ENCODE assay signal across 13 cellular contexts in genomic region chr9:3960661-3961144, GRCh38.
DNase-seq lines count a peak whose midpoint lies in the region; ATAC-seq and TF ChIP-seq lines count a peak whose summit lies in the region.
"Had no signal": no experiment of that assay in that cellular context is flagged by ENCODE, and none has a peak within 500 bp of the region (broad histone marks: within the 10 kb centered on the region; RNA-seq: fewer than 3 reads in every experiment).

No MANE protein-coding gene starts in this region.

- peaks cover 32% of the 10 kb centered on the region for H3K79me2 ChIP-seq in GM23248 (ENCODE audit: insufficient read depth)

- TF ChIP-seq CTCF in foreskin fibroblast (IDR thresholded peaks at IDR 0.05; ENCODE audit: low read depth, low read length) (no peak), retinal pigment epithelial cell (conservative IDR thresholded peaks at IDR 0.05; ENCODE audit: low read depth, low read length) (no peak), psoas muscle (IDR thresholded peaks at IDR 0.05) (no peak)

- H3K36me3 ChIP-seq in GM23248 (ENCODE audit: low read depth) = no peaks in the 10 kb centered on the region
- H3K36me3 ChIP-seq in adipocyte (ENCODE audit: control insufficient read depth, insufficient read depth, low read length, severe bottlenecking) = no peaks in the 10 kb centered on the region
- no peaks in the 10 kb centered on the region for H3K36me3 ChIP-seq in psoas muscle (ENCODE audit: insufficient read depth in 1 of 2, low read depth in 1 of 2)
- H3K36me3 ChIP-seq: lower lobe of right lung had no signal

- peak overlapping the region; percentile 77 for H3K27ac ChIP-seq in GM23248
- no peak overlapping the region for H3K27ac ChIP-seq in psoas muscle
- H3K27ac ChIP-seq: C4-2B, lower lobe of right lung had no signal

- H3K4me3 ChIP-seq in GM23248 (no peak overlapping the region), adipocyte (ENCODE audit: low read length) (no peak overlapping the region), foreskin fibroblast (ENCODE audit: low read depth in 1 of 2, low read length in 2 of 2) (no peak overlapping the region), retinal pigment epithelial cell (ENCODE audit: low read length) (no peak overlapping the region), psoas muscle (no peak overlapping the region)
- H3K4me3 ChIP-seq: dorsolateral prefrontal cortex, lower lobe of right lung had no signal

- H3K27me3 ChIP-seq in GM23248 (replicated peaks; ENCODE audit: insufficient read depth) (no peaks in the 10 kb centered on the region), adipocyte (replicated peaks; ENCODE audit: control insufficient read depth, insufficient read depth, low read length) (no peaks in the 10 kb centered on the region), psoas muscle (ENCODE audit: insufficient read depth in 3 of 3, low read length in 2 of 3) (no peaks in the 10 kb centered on the region)
- H3K27me3 ChIP-seq: dorsolateral prefrontal cortex had no signal

- peaks cover 32% of the 10 kb centered on the region for H3K4me1 ChIP-seq in GM23248 (ENCODE audit: insufficient read depth)
- H3K4me1 ChIP-seq in adipocyte (ENCODE audit: control insufficient read depth, insufficient read depth, low read length) = peaks cover 56% of the 10 kb centered on the region
- no peaks in the 10 kb centered on the region for H3K4me1 ChIP-seq in psoas muscle

- no peak overlapping the region for H2AFZ ChIP-seq in GM23248

- H3K4me2 ChIP-seq in GM23248 (ENCODE audit: unreplicated experiment) = peak overlapping the region; percentile 21

- no peaks in the 10 kb centered on the region for H4K20me1 ChIP-seq in GM23248 (ENCODE audit: insufficient read depth)

- peaks cover 34% of the 10 kb centered on the region for H3F3A ChIP-seq in GM23248 (ENCODE audit: insufficient read depth)

- intact Hi-C loops in psoas muscle (cut with DNase I) = no loop called here

- no peaks in the 10 kb centered on the region for H3K9me2 ChIP-seq in GM23248 (ENCODE audit: insufficient read depth)

- WGBS in GM23248 (ENCODE audit: low coverage in 1 of 2, low lambda C conversion rate in 2 of 2, missing lambda C conversion rate in 2 of 2), 2 experiments = 17 to 21% methylated on average over 3 of the region's 3 CpGs
- WGBS in psoas muscle, 3 donors = 52 to 72% (median 62%) methylated on average over 3 of the region's 3 CpGs

- ATAC-seq in HG03280 (IDR thresholded peaks at IDR 0.05; ENCODE audit: unreplicated experiment) (no peak), psoas muscle (no peak)
- no peak for ATAC-seq in activated CD4-positive, CD25-positive, alpha-beta regulatory T cell treated with anti-CD3 and anti-CD28 coated beads, Interleukin-2, amount 50 U/mL, for 24 hours
- ATAC-seq: HepG2; lower lobe of right lung; stimulated activated memory B cell treated with anti-CD40 and anti-IgM and Interleukin-4, amounts not matched to agents 10 μg/mL and 1 μg/mL and 100 μg/mL, for 72 hours had no signal

- H3K9me3 ChIP-seq in GM23248 (ENCODE audit: low read depth) (no peaks in the 10 kb centered on the region), adipocyte (ENCODE audit: control insufficient read depth, low read length) (no peaks in the 10 kb centered on the region), psoas muscle (no peaks in the 10 kb centered on the region)
- H3K9me3 ChIP-seq: lower lobe of right lung had no signal

- H3K9ac ChIP-seq in GM23248 (no peak overlapping the region), adipocyte (ENCODE audit: low read length) (peak overlapping the region; percentile 58)

- peak; percentile 89 for DNase-seq in GM23248
- DNase-seq in adipocyte (ENCODE audit: low read depth) = no peak
- peak; percentile 83 to 89 for DNase-seq in foreskin fibroblast
- DNase-seq in retinal pigment epithelial cell (ENCODE audit: low read depth) = peak; percentile 86
- no peak for DNase-seq in psoas muscle
- DNase-seq: activated CD4-positive, alpha-beta T cell treated with anti-CD3 and anti-CD28 coated beads, Interleukin-2, amount 50 U/mL, for 4 hours; dorsolateral prefrontal cortex; lower lobe of right lung had no signal

- in situ Hi-C loops in GM23248 (cut with MboI) = no loop called here

Comparison
In these comparisons a context has a peak if more than half of its experiments do, and no peak if none do; other contexts are left out.
1. DNase-seq: peak in GM23248 (single experiment), foreskin fibroblast (2 of 2) and retinal pigment epithelial cell (single experiment); none in adipocyte (single experiment) and psoas muscle (0 of 2).